ENCODE assay signal across 8 cellular contexts in genomic region chr5:173293817-173294672, GRCh38.
DNase-seq lines count a peak whose midpoint lies in the region; ATAC-seq lines count a peak whose summit lies in the region.

No MANE protein-coding gene starts in this region.

- no peaks in the 10 kb centered on the region for H3K36me3 Mint-ChIP-seq in central memory CD8-positive, alpha-beta T cell (ENCODE audit: insufficient read depth)

- peaks cover 63% of the 10 kb centered on the region for H3K27me3 Mint-ChIP-seq in central memory CD8-positive, alpha-beta T cell

- ATAC-seq in HG03064 (IDR thresholded peaks at IDR 0.05; ENCODE audit: low read depth, unreplicated experiment), result peak; percentile 66
- ATAC-seq in activated CD4-positive, CD25-positive, alpha-beta regulatory T cell treated with anti-CD3 and anti-CD28 coated beads, Interleukin-2, amount 50 U/mL, for 24 hours, result peak; percentile 55 to 69
- ATAC-seq in central memory CD8-positive, alpha-beta T cell (replicated peaks; ENCODE audit: extremely low read depth, poor library complexity, severe bottlenecking), result peak; percentile 70

- H3K4me3 Mint-ChIP-seq in central memory CD8-positive, alpha-beta T cell, result peak overlapping the region; percentile 58

- DNase-seq in SIG-M5 treated with dmso at 0.1 percent for 504 hours (lab: John Stamatoyannopoulos, UW; ENCODE audit: unreplicated experiment) (peak; percentile 83), SIG-M5 (lab: John Stamatoyannopoulos, UW) (no peak), NCI-H2227 (lab: John Stamatoyannopoulos, UW; ENCODE audit: unreplicated experiment) (peak; percentile 79), left kidney (ENCODE audit: low read depth, low spot score) (peak; percentile 94)
- peak; percentile 30 to 41 for DNase-seq in central memory CD8-positive, alpha-beta T cell (ENCODE audit: low spot score in 2 of 2)
- peak; percentile 72 for DNase-seq in stimulated activated CD4-positive, alpha-beta T cell treated with anti-CD3 and anti-CD28 coated beads, Interleukin-4, amount 100 ng/mL, for 1 hour

- H3K9me3 Mint-ChIP-seq in central memory CD8-positive, alpha-beta T cell, result no peaks in the 10 kb centered on the region

- peaks cover 14% of the 10 kb centered on the region for H3K4me1 Mint-ChIP-seq in central memory CD8-positive, alpha-beta T cell

- no peak overlapping the region for H3K27ac Mint-ChIP-seq in central memory CD8-positive, alpha-beta T cell (ENCODE audit: low read depth)
